ENCODE assay signal across 17 cellular contexts in genomic region chrX:103615781-103616180, GRCh38. TPM values are rescaled to one million over a fixed set of nuclear protein-coding genes. Genes with fewer than 3 reads are reported as not detected.
DNase-seq lines count a peak whose midpoint lies in the region; ATAC-seq, FAIRE-seq and TF ChIP-seq lines count a peak whose summit lies in the region.
"Had no signal": no experiment of that assay in that cellular context is flagged by ENCODE, and none has a peak within 500 bp of the region (broad histone marks: within the 10 kb centered on the region; RNA-seq: fewer than 3 reads in every experiment).

No MANE protein-coding gene starts in this region.

- no peaks in the 10 kb centered on the region for H3K9me1 ChIP-seq in endothelial cell of umbilical vein (replicated peaks; ENCODE audit: control insufficient read depth, extremely low read depth, insufficient read depth, low read length)

- POLR2A ChIA-PET in PC-3 (lab: Charles Lee; ENCODE audit: unreplicated experiment) (interaction anchor here (0.6 to 1.0 kb wide), 2 partner anchors 14 to 208 kb away, joined by 3 to 4 read pairs; no protein-coding TSS in a partner anchor), endothelial cell of umbilical vein (lab: Charles Lee) (no interaction called here)

- peaks cover 32% of the 10 kb centered on the region for H3K4me1 ChIP-seq in ACC112 (ENCODE audit: control insufficient read depth, insufficient read depth, low read length, unreplicated experiment)
- H3K4me1 ChIP-seq in GM23338 (ENCODE audit: insufficient read depth) = peaks cover 18% of the 10 kb centered on the region; the same call in 1 of the 2 replicates
- H3K4me1 ChIP-seq in PC-3 (ENCODE audit: insufficient read depth, low read length) = peaks cover 42% of the 10 kb centered on the region
- no peaks in the 10 kb centered on the region for H3K4me1 ChIP-seq in endothelial cell of umbilical vein (ENCODE audit: control insufficient read depth, extremely low read depth, insufficient read depth, low read length)

- no peak for DNase-seq in GM23338 (ENCODE audit: low spot score)
- DNase-seq in PC-3 = peak; percentile 58
- no peak for DNase-seq in endothelial cell of umbilical vein (ENCODE audit: low read depth, low spot score)
- no peak for DNase-seq in NCI-H524 treated with DMSO at 0.1 percent for 48 hours (lab: John Stamatoyannopoulos, UW)
- DNase-seq in cerebellar cortex (ENCODE audit: low spot score) = no peak
- DNase-seq in Right ventricle myocardium superior = no peak
- DNase-seq in SHP77 (lab: John Stamatoyannopoulos, UW) = no peak
- DNase-seq: H7; KG1; MM.1S; NCI-H1092 treated with DMSO at 0.1 percent for 48 hours; NCI-H345; NCI-H526 treated with DMSO at 0.1 percent for 48 hours; NK-92 treated with Interleukin-12 subunit alpha and Interleukin-12 subunit beta, amount 100 ng/mL, for 24 hours had no signal

- H3K27me3 ChIP-seq in ACC112 (ENCODE audit: insufficient read depth, low read length) = no peaks in the 10 kb centered on the region
- H3K27me3 ChIP-seq in GM23338 (ENCODE audit: insufficient read depth) = no peaks in the 10 kb centered on the region
- H3K27me3 ChIP-seq in PC-3 (ENCODE audit: low read length) = no peaks in the 10 kb centered on the region
- H3K27me3 ChIP-seq in endothelial cell of umbilical vein (ENCODE audit: control insufficient read depth in 2 of 2, insufficient read depth in 2 of 2, low read length in 2 of 2) = no peaks in the 10 kb centered on the region

- no peaks in the 10 kb centered on the region for H3K36me3 Mint-ChIP-seq in GM23338 (ENCODE audit: low read depth)

- H3K9me3 ChIP-seq in PC-3 (ENCODE audit: low read length) (no peaks in the 10 kb centered on the region), endothelial cell of umbilical vein (replicated peaks; ENCODE audit: control insufficient read depth, insufficient read depth, low read length) (no peaks in the 10 kb centered on the region)

- no peaks in the 10 kb centered on the region for H3F3A ChIP-seq in GM23338 (replicated peaks; ENCODE audit: low read depth)
- peaks cover 9% of the 10 kb centered on the region for H3F3A ChIP-seq in PC-3 (ENCODE audit: low read length, unreplicated experiment)

- no peak overlapping the region for H2AFZ ChIP-seq in ACC112 (ENCODE audit: low read length, unreplicated experiment)
- no peak overlapping the region for H2AFZ ChIP-seq in GM23338
- H2AFZ ChIP-seq in PC-3 (ENCODE audit: low read length) = no peak overlapping the region
- no peak overlapping the region for H2AFZ ChIP-seq in endothelial cell of umbilical vein (ENCODE audit: low read depth, low read length)

- dilution Hi-C loops in endothelial cell of umbilical vein (cut with MboI; ENCODE audit: extremely low pct_ligation_motif_present, low sequenced_read_pairs) = no loop called here

- ATAC-seq in GM23338 = no peak
- peak; percentile 30; the same call in 1 of the 2 replicates for ATAC-seq in PC-3
- ATAC-seq in Right ventricle myocardium superior (ENCODE audit: poor library complexity) = no peak
- ATAC-seq: SK-N-SH treated with all-trans-retinoic acid at 6 μM for 48 hours had no signal

- H3K4me1 Mint-ChIP-seq in GM23338 = peaks cover 22% of the 10 kb centered on the region

- no peaks in the 10 kb centered on the region for H3K9me2 ChIP-seq in GM23338 (ENCODE audit: insufficient read depth)
- 0 out of 2 replicates have a peak, but pooled peaks cover 3% of the 10 kb centered on the region for H3K9me2 ChIP-seq in PC-3 (replicated peaks; ENCODE audit: low read length)

- intact Hi-C loops in PC-3 (cut with micrococcal nuclease) (loop anchor here (1.0 kb wide), 1 partner anchor 57 kb away; no protein-coding TSS in a partner anchor), endothelial cell of umbilical vein (cut with micrococcal nuclease) (no loop called here), Right ventricle myocardium superior (cut with DNase I) (no loop called here)

- H4K20me1 ChIP-seq in GM23338 (replicated peaks; ENCODE audit: insufficient read depth) (no peaks in the 10 kb centered on the region), PC-3 (ENCODE audit: low read length) (no peaks in the 10 kb centered on the region), endothelial cell of umbilical vein (replicated peaks; ENCODE audit: control insufficient read depth, extremely low read depth, insufficient read depth, low read length) (no peaks in the 10 kb centered on the region)

- H3K36me3 ChIP-seq in ACC112 (ENCODE audit: insufficient read depth, low read length) (peaks cover 10% of the 10 kb centered on the region), GM23338 (ENCODE audit: insufficient read depth) (no peaks in the 10 kb centered on the region), PC-3 (ENCODE audit: low read depth, low read length) (no peaks in the 10 kb centered on the region; the same call in 1 of the 2 replicates), endothelial cell of umbilical vein (ENCODE audit: control insufficient read depth in 2 of 2, extremely low read depth in 1 of 2, insufficient read depth in 2 of 2, low read length in 2 of 2) (no peaks in the 10 kb centered on the region)

- no peaks in the 10 kb centered on the region for H3K9me3 Mint-ChIP-seq in GM23338

- TF ChIP-seq CTCF in GM23338 (conservative IDR thresholded peaks at IDR 0.05; ENCODE audit: low read depth in 2 of 2) (no peak), PC-3 (conservative IDR thresholded peaks at IDR 0.05; ENCODE audit: low read depth, low read length) (no peak), endothelial cell of umbilical vein (IDR thresholded peaks at IDR 0.05; ENCODE audit: extremely low read depth in 1 of 2, insufficient read depth in 1 of 2, low read depth in 1 of 2, low read length in 2 of 2) (no peak)

- peak overlapping the region; percentile 52 for H3K27ac ChIP-seq in ACC112 (ENCODE audit: low read depth, low read length)
- no peak overlapping the region for H3K27ac ChIP-seq in GM23338 (ENCODE audit: low read depth)
- H3K27ac ChIP-seq in PC-3 (ENCODE audit: low read length) = peak overlapping the region; percentile 97
- H3K27ac ChIP-seq in endothelial cell of umbilical vein (ENCODE audit: insufficient read depth, low read depth, low read length) = no peak overlapping the region
- H3K27ac ChIP-seq: C4-2B had no signal

- H3K4me2 ChIP-seq in GM23338 = peak overlapping the region; percentile 36; the same call in 1 of the 2 replicates
- H3K4me2 ChIP-seq in PC-3 (ENCODE audit: low read length) = peak overlapping the region; percentile 80
- H3K4me2 ChIP-seq in endothelial cell of umbilical vein (ENCODE audit: insufficient read depth, low read length) = no peak overlapping the region

- H3K9ac ChIP-seq in PC-3 (ENCODE audit: low read length) = peak overlapping the region; percentile 73
- no peak overlapping the region for H3K9ac ChIP-seq in endothelial cell of umbilical vein (replicated peaks; ENCODE audit: extremely low read depth, insufficient read depth, low read length)

- H3K27me3 Mint-ChIP-seq in GM23338 (ENCODE audit: insufficient read depth, low read depth, poor library complexity) = no peaks in the 10 kb centered on the region

- H3K79me2 ChIP-seq in ACC112 (ENCODE audit: control insufficient read depth, insufficient read depth, low read length, unreplicated experiment) = no peaks in the 10 kb centered on the region
- no peaks in the 10 kb centered on the region for H3K79me2 ChIP-seq in GM23338 (replicated peaks; ENCODE audit: insufficient read depth)
- H3K79me2 ChIP-seq in PC-3 (ENCODE audit: low read length) = 0 out of 2 replicates have a peak, but pooled peaks cover 13% of the 10 kb centered on the region
- no peaks in the 10 kb centered on the region for H3K79me2 ChIP-seq in endothelial cell of umbilical vein (ENCODE audit: control insufficient read depth, insufficient read depth, low read length)

- CTCF ChIA-PET in PC-3 (lab: Charles Lee) (no interaction called here), endothelial cell of umbilical vein (lab: Charles Lee) (no interaction called here)

- TF ChIP-seq POLR2A in endothelial cell of umbilical vein (IDR thresholded peaks at IDR 0.05; ENCODE audit: low read depth, low read length) = no peak

- no peak overlapping the region for H3K27ac Mint-ChIP-seq in GM23338

- H3K4me3 Mint-ChIP-seq in GM23338 = no peak overlapping the region

- H3K4me3 ChIP-seq in ACC112 (ENCODE audit: low read depth, low read length) (no peak overlapping the region), GM23338 (no peak overlapping the region), PC-3 (ENCODE audit: low read length) (no peak overlapping the region; the same call in 1 of the 2 replicates), endothelial cell of umbilical vein (replicated peaks in 1 of 3; ENCODE audit: insufficient read depth in 1 of 3, low read depth in 1 of 3, low read length in 3 of 3) (no peak overlapping the region)

- peak; percentile 59 for FAIRE-seq in endothelial cell of umbilical vein (lab: Jason Lieb, UNC)

- BruUV-seq in PC-3 (replicated peaks; lab: Mats Ljungman, UMichigan) = no TSS peak
- no TSS peak for BruUV-seq in endothelial cell of umbilical vein (replicated peaks; lab: Mats Ljungman, UMichigan)

RNA-seq across cellular contexts. Expression of gene TCEAL3, which starts 8.0 kb away (rescaled TPM):
- total RNA-seq in GM23338 (2014; rRNA removed; shearing (Covaris generic)) = 5.0 and 5.2 TPM in 2 replicates
- polyA plus RNA-seq in GM23338 (2016; fragmentation: Nextera tagmentation; extraction: Ambion mirVana) (30.6 and 31.1 TPM in 2 replicates), endothelial cell of umbilical vein (6.9 and 8.9 TPM in 2 replicates)
- total RNA-seq in PC-3 (2014; rRNA removed) (18.3 and 21.1 TPM in 2 replicates), endothelial cell of umbilical vein (21.3 and 23.7 TPM in 2 replicates), Right ventricle myocardium superior (14.8 TPM)
- polyA plus RNA-seq in endothelial cell of umbilical vein (2011; cell fraction: cytosol; rRNA removed) = 15.8 and 16.9 TPM in 2 replicates
- 4.9 and 6.9 TPM in 2 replicates for polyA plus RNA-seq in endothelial cell of umbilical vein (2011; cell fraction: nucleus; rRNA removed)
- 32.7 and 41.9 TPM in 2 replicates for polyA plus RNA-seq in endothelial cell of umbilical vein (2012)
- polyA minus RNA-seq in endothelial cell of umbilical vein = 4.1 and 6.9 TPM in 2 replicates
- polyA minus RNA-seq in endothelial cell of umbilical vein (2011; cell fraction: cytosol; rRNA and poly(A)+ RNA removed) = not detected
- polyA minus RNA-seq in endothelial cell of umbilical vein (2011; cell fraction: nucleus; rRNA and poly(A)+ RNA removed) = 1.2 TPM in 2 replicates

RNA-seq across cellular contexts. Expression of gene TCEAL1, which starts 13.0 kb away (rescaled TPM):
- total RNA-seq in GM23338 (2014; rRNA removed; shearing (Covaris generic)) = 5.8 and 10.9 TPM in 2 replicates
- polyA plus RNA-seq in GM23338 (2016; fragmentation: Nextera tagmentation; extraction: Ambion mirVana) = 8.8 and 11.0 TPM in 2 replicates
- total RNA-seq in PC-3 (2014; rRNA removed) = 22.8 and 26.3 TPM in 2 replicates
- total RNA-seq in endothelial cell of umbilical vein = 14.6 and 18.5 TPM in 2 replicates
- 12.8 and 18.6 TPM in 2 replicates for polyA plus RNA-seq in endothelial cell of umbilical vein
- polyA plus RNA-seq in endothelial cell of umbilical vein (2011; cell fraction: cytosol; rRNA removed) = 27.8 and 28.0 TPM in 2 replicates
- polyA plus RNA-seq in endothelial cell of umbilical vein (2011; cell fraction: nucleus; rRNA removed) = 19.5 and 25.9 TPM in 2 replicates
- polyA plus RNA-seq in endothelial cell of umbilical vein (2012) = 14.8 and 20.1 TPM in 2 replicates
- polyA minus RNA-seq in endothelial cell of umbilical vein = 5.7 and 8.6 TPM in 2 replicates
- 7.0 TPM for polyA minus RNA-seq in endothelial cell of umbilical vein (2011; cell fraction: cytosol; rRNA and poly(A)+ RNA removed)
- polyA minus RNA-seq in endothelial cell of umbilical vein (2011; cell fraction: nucleus; rRNA and poly(A)+ RNA removed) = 2.9 and 3.2 TPM in 2 replicates
- total RNA-seq in Right ventricle myocardium superior = 19.2 TPM

RNA-seq across cellular contexts. Expression of gene TCEAL4, which starts 30.5 kb away (rescaled TPM):
- total RNA-seq in GM23338 (2014; rRNA removed; shearing (Covaris generic)) = 18.0 and 25.4 TPM in 2 replicates
- 125 and 148 TPM in 2 replicates for polyA plus RNA-seq in GM23338 (2016; fragmentation: Nextera tagmentation; extraction: Ambion mirVana)
- 29.8 and 40.8 TPM in 2 replicates for total RNA-seq in PC-3 (2014; rRNA removed)
- 60.4 and 74.6 TPM in 2 replicates for total RNA-seq in endothelial cell of umbilical vein
- 11.8 and 16.9 TPM in 2 replicates for polyA plus RNA-seq in endothelial cell of umbilical vein
- 33.4 and 37.5 TPM in 2 replicates for polyA plus RNA-seq in endothelial cell of umbilical vein (2011; cell fraction: cytosol; rRNA removed)
- polyA plus RNA-seq in endothelial cell of umbilical vein (2011; cell fraction: nucleus; rRNA removed) = 17.0 and 27.7 TPM in 2 replicates
- 122 and 124 TPM in 2 replicates for polyA plus RNA-seq in endothelial cell of umbilical vein (2012)
- polyA minus RNA-seq in endothelial cell of umbilical vein = 6.2 and 7.9 TPM in 2 replicates
- 6.7 TPM for polyA minus RNA-seq in endothelial cell of umbilical vein (2011; cell fraction: cytosol; rRNA and poly(A)+ RNA removed)
- polyA minus RNA-seq in endothelial cell of umbilical vein (2011; cell fraction: nucleus; rRNA and poly(A)+ RNA removed) = 8.7 and 9.0 TPM in 2 replicates
- total RNA-seq in Right ventricle myocardium superior = 57.3 TPM

Comparison
In these comparisons a context has a peak if more than half of its experiments do, and no peak if none do; other contexts are left out.
1. H3K27ac ChIP-seq: peak in ACC112 (single experiment) and PC-3 (single experiment); none in GM23338 (single experiment) and endothelial cell of umbilical vein (single experiment).